Comparison of ENCODE assay signal across 13 cellular contexts in genomic region chr11:8201524-8202365, GRCh38. TPM values are rescaled to one million over a fixed set of nuclear protein-coding genes. Genes with fewer than 3 reads are reported as not detected.
DNase-seq lines count a peak whose midpoint lies in the region; ATAC-seq and TF ChIP-seq lines count a peak whose summit lies in the region.
"Had no signal": no experiment of that assay in that cellular context is flagged by ENCODE, and none has a peak within 500 bp of the region (broad histone marks: within the 10 kb centered on the region; RNA-seq: fewer than 3 reads in every experiment).

No MANE protein-coding gene starts in this region.

- no peaks in the 10 kb centered on the region for H3K4me1 ChIP-seq in gastrocnemius medialis

- intact Hi-C loops in gastrocnemius medialis (cut with DNase I; ENCODE audit: low total_unique reads) = no loop called here

- no peak overlapping the region for H3K4me3 ChIP-seq in gastrocnemius medialis
- H3K4me3 ChIP-seq: MG63 had no signal

- no peak overlapping the region for H3K27ac ChIP-seq in gastrocnemius medialis

- no peak for TF ChIP-seq CTCF in gastrocnemius medialis (IDR thresholded peaks at IDR 0.05 in 4 of 5, conservative IDR thresholded peaks at IDR 0.05 in 1 of 5)

- in situ Hi-C loops in gastrocnemius medialis (cut with MboI; ENCODE audit: low sequenced_read_pairs in 4 of 4) = no loop called here

- H3K9me3 ChIP-seq in gastrocnemius medialis = no peaks in the 10 kb centered on the region
- H3K9me3 ChIP-seq: MG63 had no signal

- H3K27me3 ChIP-seq in gastrocnemius medialis = peaks cover 0 to 5% (median 1%) of the 10 kb centered on the region in 3 donors
- H3K27me3 ChIP-seq: MG63 had no signal

- peak; percentile 65 for ATAC-seq in GM18867 (IDR thresholded peaks at IDR 0.05; ENCODE audit: unreplicated experiment)
- peak; percentile 87 for ATAC-seq in HG02943 (IDR thresholded peaks at IDR 0.05; ENCODE audit: low read depth, unreplicated experiment)
- ATAC-seq in gastrocnemius medialis = no peak
- ATAC-seq: T-cell had no signal

- no peak for TF ChIP-seq POLR2A in gastrocnemius medialis (IDR thresholded peaks at IDR 0.05)

- H3K36me3 ChIP-seq in gastrocnemius medialis = no peaks in the 10 kb centered on the region
- H3K36me3 ChIP-seq: MG63 had no signal

- DNase-seq in Ammon's horn (ENCODE audit: low spot score) (peak; percentile 59), NOMO-1 treated with dmso at 0.1 percent for 144 hours (lab: John Stamatoyannopoulos, UW; ENCODE audit: unreplicated experiment) (peak; percentile 56), NCI-H2196 (lab: John Stamatoyannopoulos, UW; ENCODE audit: unreplicated experiment) (no peak), gastrocnemius medialis (no peak), GM03348 (ENCODE audit: low spot score) (no peak), NCI-H345 treated with DMSO at 0.1 percent for 48 hours (lab: John Stamatoyannopoulos, UW; ENCODE audit: unreplicated experiment) (no peak)
- DNase-seq: CD4-positive, CD25-positive, alpha-beta regulatory T cell; kidney; MG63; stimulated activated CD8-positive, alpha-beta memory T cell treated with anti-CD3 and anti-CD28 coated beads, Interleukin-4, amount 100 ng/mL, for 48 hours had no signal

RNA-seq across cellular contexts. Expression of gene RIC3, which starts 32.9 kb away (rescaled TPM):
- 1 to 10 TPM; 2.2 to 7.1 (median 4.1) TPM for total RNA-seq in gastrocnemius medialis

Comparison
In these comparisons a context has a peak if more than half of its experiments do, and no peak if none do; other contexts are left out.
1. DNase-seq: peak in Ammon's horn (single experiment) and NOMO-1 treated with dmso at 0.1 percent for 144 hours (single experiment); none in NCI-H2196 (single experiment), gastrocnemius medialis (0 of 2), GM03348 (single experiment) and NCI-H345 treated with DMSO at 0.1 percent for 48 hours (single experiment).
2. ATAC-seq: peak in GM18867 (single experiment) and HG02943 (single experiment); none in gastrocnemius medialis (0 of 2).